ENCODE assay signal across 7 cellular contexts in the genomic region with DNA sequence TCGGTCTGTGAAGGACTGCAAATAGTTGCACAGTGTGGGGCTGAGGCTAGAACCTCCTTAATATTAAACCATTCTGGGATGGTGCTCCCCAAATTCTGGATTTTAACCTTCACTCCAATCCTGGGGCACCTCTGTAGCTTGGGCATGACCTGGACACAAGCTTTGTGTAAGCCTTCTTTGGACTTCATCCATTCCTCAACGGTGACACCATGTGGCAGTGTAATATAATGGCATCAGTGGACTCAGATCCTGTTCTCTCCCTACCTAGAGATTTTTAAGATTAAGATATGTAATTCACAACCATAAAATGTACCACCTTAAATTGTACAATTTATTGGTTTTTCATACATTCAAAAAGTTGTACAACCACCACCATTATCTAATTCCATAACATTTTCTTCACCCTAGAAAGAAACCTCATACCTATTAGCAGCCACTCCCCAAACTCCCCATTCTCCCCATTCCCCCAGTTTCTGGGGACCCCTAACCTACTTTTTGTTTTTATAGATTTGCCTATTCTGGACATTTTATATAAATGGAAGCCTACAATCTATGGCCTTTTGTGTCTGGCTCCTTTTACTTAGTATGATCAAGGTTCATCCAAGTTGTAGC. TPM values are rescaled to one million over a fixed set of nuclear protein-coding genes. Genes with fewer than 3 reads are reported as not detected.
A peak's percentile ranks its signal among the peaks of the same experiment; 100 is the strongest.
DNase-seq lines count a peak whose midpoint lies in the region; ATAC-seq and TF ChIP-seq lines count a peak whose summit lies in the region.

No MANE protein-coding gene starts in this region.

- H3K4me1 Mint-ChIP-seq in osteocyte (ENCODE audit: unreplicated experiment) = peaks cover 8% of the 10 kb centered on the region

- no peak overlapping the region for H3K27ac Mint-ChIP-seq in osteocyte (ENCODE audit: unreplicated experiment)

- CTCF ChIA-PET in RWPE1 (lab: Yijun Ruan, JAX) = interaction anchor here (0.7 to 0.8 kb wide), 2 partner anchors 8 to 822 kb away, joined by 3 read pairs; partner anchors contain the start of gene CD274

- H3K27ac ChIP-seq in RWPE1 = no peak overlapping the region

- H3K36me3 Mint-ChIP-seq in osteocyte (ENCODE audit: unreplicated experiment) = no peaks in the 10 kb centered on the region

- POLR2A ChIA-PET in RWPE1 (lab: Yijun Ruan, JAX; ENCODE audit: low non-redundant PET) = no interaction called here

- TF ChIP-seq CTCF in RWPE1 (conservative IDR thresholded peaks at IDR 0.05; ENCODE audit: low read depth) (peak; percentile 61), osteocyte (IDR thresholded peaks at IDR 0.05) (peak; percentile 67)

- ATAC-seq in GM19463 (IDR thresholded peaks at IDR 0.05; ENCODE audit: unreplicated experiment) = no peak
- ATAC-seq in GM19035 (IDR thresholded peaks at IDR 0.05; ENCODE audit: unreplicated experiment) = no peak

- no peaks in the 10 kb centered on the region for H3K9me3 Mint-ChIP-seq in osteocyte (ENCODE audit: unreplicated experiment)

- TF ChIP-seq POLR2A in erythroblast (IDR thresholded peaks at IDR 0.05; ENCODE audit: low read length) = no peak

- no peaks in the 10 kb centered on the region for H3K27me3 Mint-ChIP-seq in osteocyte (ENCODE audit: unreplicated experiment)

- DNase-seq in ELR (ENCODE audit: low read depth) (peak; percentile 73), Kasumi-1 (lab: John Stamatoyannopoulos, UW) (peak; percentile 15 to 32), RWPE1 (ENCODE audit: low spot score) (peak; percentile 4), erythroblast (lab: John Stamatoyannopoulos, UW) (peak; percentile 62 to 73), osteocyte (ENCODE audit: extremely low spot score, unreplicated experiment) (no peak)

- no peak overlapping the region for H3K4me3 Mint-ChIP-seq in osteocyte (ENCODE audit: unreplicated experiment)

RNA-seq across cellular contexts. Expression of gene PLGRKT, which starts 4.8 kb away (rescaled TPM):
- 12.4 and 13.9 TPM in 2 replicates for total RNA-seq in osteocyte

RNA-seq across cellular contexts. Expression of gene CD274, which starts 7.8 kb away (rescaled TPM):
- total RNA-seq in osteocyte = 0.31 and 0.43 TPM in 2 replicates
